In the genomic region with DNA sequence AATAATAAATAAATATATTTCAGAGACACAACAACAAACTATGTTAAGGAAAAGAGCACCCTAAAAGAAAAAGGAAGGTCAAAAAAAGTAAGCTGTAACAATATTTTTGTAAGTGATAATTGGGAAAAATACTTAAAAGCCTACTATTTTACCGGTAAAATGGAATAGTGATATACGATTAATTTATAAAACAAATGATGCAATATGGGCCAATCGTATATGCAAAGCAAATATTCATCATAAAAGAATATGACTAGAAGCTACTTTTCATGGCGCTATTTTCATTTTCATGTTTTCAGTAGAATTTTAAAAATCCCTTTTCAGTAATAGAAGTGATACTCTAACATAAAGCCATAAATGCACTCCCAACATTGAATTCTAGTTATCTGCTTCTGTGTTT, we compare ENCODE assay signal across 22 cellular contexts.
DNase-seq lines count a peak whose midpoint lies in the region; ATAC-seq and TF ChIP-seq lines count a peak whose summit lies in the region.
"Had no signal": no experiment of that assay in that cellular context is flagged by ENCODE, and none has a peak within 500 bp of the region (broad histone marks: within the 10 kb centered on the region; RNA-seq: fewer than 3 reads in every experiment).

No MANE protein-coding gene starts in this region.

- BruUV-seq in A673 (replicated peaks; lab: Mats Ljungman, UMichigan) = no TSS peak

- peak overlapping the region; percentile 86 for H3K4me3 Mint-ChIP-seq in activated CD4-positive, alpha-beta T cell treated with anti-CD3 and anti-CD28 coated beads, Interleukin-2, amount 10 ng/mL, durations not matched to agents 7 days and 5 days
- peak overlapping the region; percentile 89 to 95 (median 94) for H3K4me3 Mint-ChIP-seq in CD8-positive, alpha-beta memory T cell
- peak overlapping the region; percentile 93 for H3K4me3 Mint-ChIP-seq in activated T-helper 1 cell treated with anti-CD3 and anti-CD28 coated beads, Interleukin-12 subunit alpha, Interleukin-12 subunit beta, Interleukin-2, Interleukin-4 antibody, amounts not matched to agents 30 ng/mL and 10 ng/mL and 1 ng/mL, durations not matched to agents 14 hours and 24 hours and 36 hours
- peak overlapping the region; percentile 88 to 99 (median 98) for H3K4me3 Mint-ChIP-seq in naive thymus-derived CD8-positive, alpha-beta T cell
- H3K4me3 Mint-ChIP-seq in glutamatergic neuron (ENCODE audit: unreplicated experiment) = no peak overlapping the region
- H3K4me3 Mint-ChIP-seq: CD14-positive monocyte, H9, nephron had no signal

- no peaks in the 10 kb centered on the region for H3K27me3 Mint-ChIP-seq in activated CD4-positive, alpha-beta T cell treated with anti-CD3 and anti-CD28 coated beads, Interleukin-2, amount 10 ng/mL, durations not matched to agents 7 days and 5 days
- H3K27me3 Mint-ChIP-seq in CD8-positive, alpha-beta memory T cell = no peaks in the 10 kb centered on the region
- H3K27me3 Mint-ChIP-seq in activated T-helper 1 cell treated with anti-CD3 and anti-CD28 coated beads, Interleukin-12 subunit alpha, Interleukin-12 subunit beta, Interleukin-2, Interleukin-4 antibody, amounts not matched to agents 30 ng/mL and 10 ng/mL and 1 ng/mL, durations not matched to agents 14 hours and 24 hours and 36 hours (ENCODE audit: insufficient read depth) = no peaks in the 10 kb centered on the region
- H3K27me3 Mint-ChIP-seq in naive thymus-derived CD8-positive, alpha-beta T cell = no peaks in the 10 kb centered on the region
- H3K27me3 Mint-ChIP-seq in glutamatergic neuron (ENCODE audit: unreplicated experiment) = no peaks in the 10 kb centered on the region
- H3K27me3 Mint-ChIP-seq: progenitor cell of endocrine pancreas had no signal

- H3K36me3 Mint-ChIP-seq in activated CD4-positive, alpha-beta T cell treated with anti-CD3 and anti-CD28 coated beads, Interleukin-2, amount 10 ng/mL, durations not matched to agents 7 days and 5 days (ENCODE audit: low read depth) = peaks cover 78% of the 10 kb centered on the region
- peaks cover 19 to 78% (median 32%) of the 10 kb centered on the region in 3 donors for H3K36me3 Mint-ChIP-seq in CD8-positive, alpha-beta memory T cell
- H3K36me3 Mint-ChIP-seq in activated T-helper 1 cell treated with anti-CD3 and anti-CD28 coated beads, Interleukin-12 subunit alpha, Interleukin-12 subunit beta, Interleukin-2, Interleukin-4 antibody, amounts not matched to agents 30 ng/mL and 10 ng/mL and 1 ng/mL, durations not matched to agents 14 hours and 24 hours and 36 hours (ENCODE audit: low read depth) = peaks cover 62% of the 10 kb centered on the region
- peaks cover 41 to 73% (median 52%) of the 10 kb centered on the region in 3 donors for H3K36me3 Mint-ChIP-seq in naive thymus-derived CD8-positive, alpha-beta T cell
- H3K36me3 Mint-ChIP-seq in glutamatergic neuron (ENCODE audit: unreplicated experiment) = no peaks in the 10 kb centered on the region

- ATAC-seq in naive thymus-derived CD8-positive, alpha-beta T cell = no peak
- no peak for ATAC-seq in GM21515 (IDR thresholded peaks at IDR 0.05; ENCODE audit: unreplicated experiment)
- ATAC-seq: PC-3 had no signal

- peaks cover 53% of the 10 kb centered on the region for H3K4me1 ChIP-seq in CD8-positive, alpha-beta memory T cell (ENCODE audit: insufficient read depth, low read length)
- H3K4me1 ChIP-seq in A673 (ENCODE audit: insufficient read depth, low read length, poor library complexity, severe bottlenecking) = no peaks in the 10 kb centered on the region

- TF ChIP-seq CTCF in glutamatergic neuron (IDR thresholded peaks at IDR 0.05; ENCODE audit: partially characterized antibody, unreplicated experiment) (no peak), A673 (conservative IDR thresholded peaks at IDR 0.05; ENCODE audit: low read depth, low read length) (no peak)

- no peaks in the 10 kb centered on the region for H3K9me3 Mint-ChIP-seq in activated CD4-positive, alpha-beta T cell treated with anti-CD3 and anti-CD28 coated beads, Interleukin-2, amount 10 ng/mL, durations not matched to agents 7 days and 5 days
- H3K9me3 Mint-ChIP-seq in CD8-positive, alpha-beta memory T cell = no peaks in the 10 kb centered on the region
- H3K9me3 Mint-ChIP-seq in activated T-helper 1 cell treated with anti-CD3 and anti-CD28 coated beads, Interleukin-12 subunit alpha, Interleukin-12 subunit beta, Interleukin-2, Interleukin-4 antibody, amounts not matched to agents 30 ng/mL and 10 ng/mL and 1 ng/mL, durations not matched to agents 14 hours and 24 hours and 36 hours = no peaks in the 10 kb centered on the region
- no peaks in the 10 kb centered on the region for H3K9me3 Mint-ChIP-seq in naive thymus-derived CD8-positive, alpha-beta T cell
- H3K9me3 Mint-ChIP-seq in glutamatergic neuron (ENCODE audit: unreplicated experiment) = no peaks in the 10 kb centered on the region
- H3K9me3 Mint-ChIP-seq: CD14-positive monocyte, H9, nephron had no signal

- CTCF ChIA-PET in activated CD4-positive, alpha-beta T cell treated with anti-CD3 and anti-CD28 coated beads, Interleukin-2, amount 10 ng/mL, durations not matched to agents 7 days and 5 days (lab: Charles Lee) = interaction anchor here (0.9 to 1.4 kb wide), 3 partner anchors 15 to 28 kb away, joined by 3 read pairs; no protein-coding TSS in a partner anchor
- CTCF ChIA-PET in CD8-positive, alpha-beta memory T cell (lab: Charles Lee) = interaction anchor here (0.7 to 4.8 kb wide), 6 partner anchors 9 to 186 kb away, joined by 3 to 31 read pairs (median 6); no protein-coding TSS in a partner anchor
- CTCF ChIA-PET in A673 (lab: Charles Lee) = no interaction called here

- no peak overlapping the region for H3K27ac ChIP-seq in CD8-positive, alpha-beta memory T cell (ENCODE audit: low read depth, low read length)
- H3K27ac ChIP-seq in A673 (ENCODE audit: low read depth, low read length, poor library complexity, severe bottlenecking) = no peak overlapping the region
- H3K27ac ChIP-seq: cardiac muscle cell had no signal

- POLR2A ChIA-PET in activated CD4-positive, alpha-beta T cell treated with anti-CD3 and anti-CD28 coated beads, Interleukin-2, amount 10 ng/mL, durations not matched to agents 7 days and 5 days (lab: Charles Lee) = interaction anchor here (0.7 kb wide), 1 partner anchor 56 kb away, joined by 4 read pairs; no protein-coding TSS in a partner anchor
- POLR2A ChIA-PET in CD8-positive, alpha-beta memory T cell (lab: Charles Lee) = interaction anchor here (0.7 to 1.6 kb wide), 8 partner anchors 8 to 187 kb away, joined by 3 to 12 read pairs (median 6); partner anchors contain the start of genes AMIGO2 and PCED1B
- POLR2A ChIA-PET in naive thymus-derived CD8-positive, alpha-beta T cell (lab: Charles Lee) = interaction anchor here (0.6 to 15.8 kb wide), 17 partner anchors 7 to 839 kb away, joined by 3 to 211 read pairs (median 5); partner anchors contain the start of genes AMIGO2 and PCED1B
- POLR2A ChIA-PET in A673 (lab: Charles Lee; ENCODE audit: low non-redundant PET) = no interaction called here

- H3K4me3 ChIP-seq in CD8-positive, alpha-beta memory T cell (ENCODE audit: low read length) = peak overlapping the region; percentile 65
- no peak overlapping the region for H3K4me3 ChIP-seq in A673 (ENCODE audit: low read depth, low read length, poor library complexity, severe bottlenecking)
- H3K4me3 ChIP-seq: cardiac muscle cell had no signal

- intact Hi-C loops in activated T-helper 1 cell treated with anti-CD3 and anti-CD28 coated beads, Interleukin-12 subunit alpha, Interleukin-12 subunit beta, Interleukin-2, Interleukin-4 antibody, amounts not matched to agents 30 ng/mL and 10 ng/mL and 1 ng/mL, durations not matched to agents 14 hours and 24 hours and 36 hours (cut with micrococcal nuclease) = no loop called here
- intact Hi-C loops in A673 (cut with micrococcal nuclease; ENCODE audit: unreplicated experiment) = no loop called here

- peak overlapping the region; percentile 94 for H3K27ac Mint-ChIP-seq in activated CD4-positive, alpha-beta T cell treated with anti-CD3 and anti-CD28 coated beads, Interleukin-2, amount 10 ng/mL, durations not matched to agents 7 days and 5 days
- peak overlapping the region; percentile 74 to 97 (median 92) for H3K27ac Mint-ChIP-seq in CD8-positive, alpha-beta memory T cell
- peak overlapping the region; percentile 97 for H3K27ac Mint-ChIP-seq in activated T-helper 1 cell treated with anti-CD3 and anti-CD28 coated beads, Interleukin-12 subunit alpha, Interleukin-12 subunit beta, Interleukin-2, Interleukin-4 antibody, amounts not matched to agents 30 ng/mL and 10 ng/mL and 1 ng/mL, durations not matched to agents 14 hours and 24 hours and 36 hours
- peak overlapping the region; percentile 86 to 99 (median 93) for H3K27ac Mint-ChIP-seq in naive thymus-derived CD8-positive, alpha-beta T cell
- H3K27ac Mint-ChIP-seq in glutamatergic neuron (ENCODE audit: unreplicated experiment) = no peak overlapping the region
- H3K27ac Mint-ChIP-seq: CD14-positive monocyte, nephron, progenitor cell of endocrine pancreas had no signal

- H3K4me1 Mint-ChIP-seq in activated CD4-positive, alpha-beta T cell treated with anti-CD3 and anti-CD28 coated beads, Interleukin-2, amount 10 ng/mL, durations not matched to agents 7 days and 5 days = peaks cover 69% of the 10 kb centered on the region
- peaks cover 54 to 71% (median 70%) of the 10 kb centered on the region in 3 donors for H3K4me1 Mint-ChIP-seq in CD8-positive, alpha-beta memory T cell
- H3K4me1 Mint-ChIP-seq in activated T-helper 1 cell treated with anti-CD3 and anti-CD28 coated beads, Interleukin-12 subunit alpha, Interleukin-12 subunit beta, Interleukin-2, Interleukin-4 antibody, amounts not matched to agents 30 ng/mL and 10 ng/mL and 1 ng/mL, durations not matched to agents 14 hours and 24 hours and 36 hours (ENCODE audit: low read depth) = peaks cover 93% of the 10 kb centered on the region
- peaks cover 29 to 79% (median 57%) of the 10 kb centered on the region in 4 donors for H3K4me1 Mint-ChIP-seq in naive thymus-derived CD8-positive, alpha-beta T cell
- peaks cover 3% of the 10 kb centered on the region for H3K4me1 Mint-ChIP-seq in glutamatergic neuron (ENCODE audit: low read depth, unreplicated experiment)

- H3K36me3 ChIP-seq in CD8-positive, alpha-beta memory T cell (ENCODE audit: insufficient read depth, low read length) = peaks cover 34% of the 10 kb centered on the region
- H3K36me3 ChIP-seq in A673 (ENCODE audit: insufficient read depth, low read length, poor library complexity, severe bottlenecking) = no peaks in the 10 kb centered on the region
- H3K36me3 ChIP-seq: cardiac muscle cell had no signal

- no peaks in the 10 kb centered on the region for H3K9me3 ChIP-seq in CD8-positive, alpha-beta memory T cell (ENCODE audit: low read length)
- H3K9me3 ChIP-seq in A673 (ENCODE audit: low read depth, low read length, poor library complexity, severe bottlenecking) = no peaks in the 10 kb centered on the region

- no peak for DNase-seq in activated CD4-positive, alpha-beta T cell treated with anti-CD3 and anti-CD28 coated beads, Interleukin-2, amount 10 ng/mL, durations not matched to agents 7 days and 5 days
- DNase-seq in activated CD4-positive, alpha-beta T cell treated with anti-CD3 and anti-CD28 coated beads, Interleukin-2, amount 50 U/mL, for 48 hours = no peak
- no peak for DNase-seq in CD8-positive, alpha-beta memory T cell
- DNase-seq in activated T-helper 1 cell treated with anti-CD3 and anti-CD28 coated beads, Interleukin-12 subunit alpha, Interleukin-12 subunit beta, Interleukin-2, Interleukin-4 antibody, amounts not matched to agents 30 ng/mL and 10 ng/mL and 1 ng/mL, durations not matched to agents 14 hours and 24 hours and 36 hours (ENCODE audit: low spot score) = no peak
- no peak for DNase-seq in naive thymus-derived CD8-positive, alpha-beta T cell
- DNase-seq in glutamatergic neuron = no peak
- DNase-seq in A673 (ENCODE audit: low spot score) = no peak
- DNase-seq: activated CD4-positive, CD25-positive, alpha-beta regulatory T cell; activated CD8-positive, alpha-beta memory T cell treated with anti-CD3 and anti-CD28 coated beads, Interleukin-2, amount 50 U/mL, for 4 hours; DMS53; foreskin melanocyte; H9; kidney; mammary epithelial cell; NCI-H1436; NCI-H69; PC-3 had no signal

- no peaks in the 10 kb centered on the region for H3K27me3 ChIP-seq in CD8-positive, alpha-beta memory T cell (ENCODE audit: insufficient read depth, low read length, poor library complexity, severe bottlenecking)
- no peaks in the 10 kb centered on the region for H3K27me3 ChIP-seq in A673 (replicated peaks; ENCODE audit: insufficient read depth, low read depth, low read length, poor library complexity)
- H3K27me3 ChIP-seq: cardiac muscle cell had no signal
